Comparison of ENCODE assay signal across 1 cellular context in genomic region chr11:19658344-19658743, GRCh38.
TF ChIP-seq lines count a peak whose summit lies in the region.

No MANE protein-coding gene starts in this region.

TF ChIP-seq in H1, 55 proteins besides CTCF, POLR2A, EP300 and RAD21:
- TF ChIP-seq KDM4A (IDR thresholded peaks at IDR 0.05; ENCODE audit: low read depth, low read length, severe bottlenecking), result no peak
TF ChIP-seq in H1: peak in this region for 0.
